Comparison of ENCODE assay signal across 9 cellular contexts in the genomic region with DNA sequence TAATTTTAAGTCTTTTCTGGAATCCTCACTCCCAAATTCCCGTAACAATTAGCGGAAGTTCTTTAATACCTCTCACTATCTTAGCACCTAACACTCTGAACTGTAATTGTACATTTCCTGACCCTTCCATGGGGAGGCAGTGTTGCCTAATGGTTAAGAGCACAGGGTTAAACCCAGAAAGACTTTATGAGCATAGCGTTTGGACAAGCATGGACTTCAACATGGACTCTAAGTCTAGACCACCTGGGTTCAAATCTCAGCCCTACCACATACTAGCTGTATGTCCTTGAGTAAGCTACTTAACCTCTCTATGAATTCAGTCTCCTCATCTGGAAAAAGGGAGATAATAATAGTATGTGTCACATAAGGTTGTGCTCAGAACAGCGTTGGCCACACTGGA. TPM values are rescaled to one million over a fixed set of nuclear protein-coding genes. Genes with fewer than 3 reads are reported as not detected.
DNase-seq lines count a peak whose midpoint lies in the region; ATAC-seq and TF ChIP-seq lines count a peak whose summit lies in the region.
"Had no signal": no experiment of that assay in that cellular context is flagged by ENCODE, and none has a peak within 500 bp of the region (broad histone marks: within the 10 kb centered on the region; RNA-seq: fewer than 3 reads in every experiment).

No MANE protein-coding gene starts in this region.

- H3T11ph ChIP-seq in H9 (ENCODE audit: low read length): no peak overlapping the region

- H3K27me3 ChIP-seq in H9 (ENCODE audit: insufficient read depth, low read length): no peaks in the 10 kb centered on the region
- no peaks in the 10 kb centered on the region for H3K27me3 ChIP-seq in colonic mucosa
- no peaks in the 10 kb centered on the region for H3K27me3 ChIP-seq in neuronal stem cell (ENCODE audit: control insufficient read depth in 3 of 3, insufficient read depth in 3 of 3, low read depth in 1 of 3, low read length in 3 of 3)

- no CpG with 5 or more reads among the region's 4 CpGs for whole genome bisulfite sequencing in H9 (ENCODE audit: extremely low coverage, insufficient read length, low lambda C conversion rate)
- no CpG with 5 or more reads among the region's 4 CpGs for WGBS in neuronal stem cell (ENCODE audit: extremely low coverage in 2 of 2, insufficient read length in 2 of 2, insufficient replicate concordance in 1 of 2), 2 donors

- H2BK5ac ChIP-seq in H9 (ENCODE audit: insufficient read length, low read length) (no peak overlapping the region), neuronal stem cell (ENCODE audit: low read length) (no peak overlapping the region)

- H3K4me2 ChIP-seq in H9 (ENCODE audit: insufficient read depth, insufficient read length, low read length) (no peak overlapping the region), neuronal stem cell (ENCODE audit: insufficient read depth, low read length, poor library complexity, severe bottlenecking) (no peak overlapping the region)

- no peak overlapping the region for H2AK5ac ChIP-seq in H9 (ENCODE audit: insufficient read length, low read length)
- H2AK5ac ChIP-seq in neuronal stem cell (ENCODE audit: low read depth, low read length): no peak overlapping the region

- H2BK12ac ChIP-seq in H9 (ENCODE audit: insufficient read length, low read depth, low read length): no peak overlapping the region
- H2BK12ac ChIP-seq in neuronal stem cell (ENCODE audit: low read length): no peak overlapping the region

- H3K79me2 ChIP-seq in H9 (ENCODE audit: insufficient read depth, low read length): peaks cover 2% of the 10 kb centered on the region; the same call in 1 of the 2 replicates

- no peak overlapping the region for H3K27ac Mint-ChIP-seq in H9
- H3K27ac Mint-ChIP-seq: naive B cell had no signal

- H3K23me2 ChIP-seq in H9 (ENCODE audit: insufficient read length, low read depth, low read length, poor library complexity, severe bottlenecking): no peaks in the 10 kb centered on the region

- H3K4me3 ChIP-seq in colonic mucosa (no peak overlapping the region), mucosa of descending colon (no peak overlapping the region), neuronal stem cell (ENCODE audit: low read length in 2 of 2) (no peak overlapping the region)

- H3K9me3 Mint-ChIP-seq in H9: no peaks in the 10 kb centered on the region

- no peaks in the 10 kb centered on the region for H3K36me3 Mint-ChIP-seq in H9 (ENCODE audit: insufficient read depth in 1 of 3, low read depth in 3 of 3)
- H3K36me3 Mint-ChIP-seq: naive B cell had no signal

- H3K4ac ChIP-seq in H9 (ENCODE audit: low read depth, low read length) (no peak overlapping the region), neuronal stem cell (ENCODE audit: low read length) (no peak overlapping the region)

- intact Hi-C loops in colonic mucosa (cut with DNase I): loop anchor here (5.0 kb wide), 1 partner anchor 281 kb away; no protein-coding TSS in a partner anchor
- intact Hi-C loops in mucosa of descending colon (cut with DNase I, micrococcal nuclease): loop anchor here in 1 of 2 donors (5.0 kb wide), 1 partner anchor 281 kb away; no protein-coding TSS in a partner anchor

- H2BK20ac ChIP-seq in H9 (ENCODE audit: low read depth, low read length, poor library complexity, severe bottlenecking): no peak overlapping the region

- H4K20me1 ChIP-seq in H9 (ENCODE audit: control insufficient read depth, insufficient read depth, insufficient read length): no peaks in the 10 kb centered on the region

- H3K27me3 Mint-ChIP-seq in H9 (ENCODE audit: low read depth): no peaks in the 10 kb centered on the region

- no peak overlapping the region for H3K27ac ChIP-seq in H9 (ENCODE audit: insufficient read length, low read depth, low read length)
- no peak overlapping the region for H3K27ac ChIP-seq in colonic mucosa
- H3K27ac ChIP-seq in neuronal stem cell (replicated peaks; ENCODE audit: low read length): no peak overlapping the region

- no peaks in the 10 kb centered on the region for H3K36me3 ChIP-seq in colonic mucosa
- H3K36me3 ChIP-seq in mucosa of descending colon (ENCODE audit: low read depth): no peaks in the 10 kb centered on the region
- H3K36me3 ChIP-seq in neuronal stem cell (replicated peaks in 1 of 2; ENCODE audit: control insufficient read depth in 2 of 2, insufficient read depth in 2 of 2, low read length in 2 of 2): no peaks in the 10 kb centered on the region

- no peak overlapping the region for H3K9ac ChIP-seq in H9 (ENCODE audit: extremely low read depth, insufficient read length, low read length)
- no peak overlapping the region for H3K9ac ChIP-seq in colonic mucosa (ENCODE audit: low read depth in 2 of 2, low read length in 2 of 2)
- H3K9ac ChIP-seq in neuronal stem cell (ENCODE audit: low read depth, low read length, poor library complexity): no peak overlapping the region

- H3K4me1 ChIP-seq in H9 (ENCODE audit: insufficient read depth, low read length) (no peaks in the 10 kb centered on the region), colonic mucosa (no peaks in the 10 kb centered on the region), mucosa of descending colon (ENCODE audit: low read depth) (peaks cover 4% of the 10 kb centered on the region), neuronal stem cell (ENCODE audit: control insufficient read depth in 2 of 2, insufficient read depth in 1 of 2, low read depth in 1 of 2, low read length in 2 of 2) (peaks cover 1 to 7% of the 10 kb centered on the region in 2 donors)

- DNase-seq in DMS53 treated with DMSO at 0.1 percent for 48 hours (lab: John Stamatoyannopoulos, UW; ENCODE audit: unreplicated experiment): peak; percentile 67
- DNase-seq in H9: peak; percentile 43
- peak; percentile 72 for DNase-seq in NOMO-1 treated with DMSO at 0.1 percent for 48 hours (lab: John Stamatoyannopoulos, UW; ENCODE audit: unreplicated experiment)
- peak; percentile 68 for DNase-seq in colonic mucosa
- peak in 1 of 3 donors; percentile 74 for DNase-seq in mucosa of descending colon
- DNase-seq in neuronal stem cell (ENCODE audit: low spot score): no peak
- DNase-seq: naive B cell had no signal

- H3K79me1 ChIP-seq in H9 (ENCODE audit: insufficient read depth, low read depth, low read length, poor library complexity, severe bottlenecking) (peaks cover 3% of the 10 kb centered on the region), neuronal stem cell (ENCODE audit: low read depth, low read length) (no peaks in the 10 kb centered on the region)

- H4K91ac ChIP-seq in H9 (ENCODE audit: insufficient read length, low read depth, low read length) (no peak overlapping the region), neuronal stem cell (ENCODE audit: low read depth, low read length, poor library complexity) (no peak overlapping the region)

- H3K18ac ChIP-seq in H9 (ENCODE audit: insufficient read length, low read depth, low read length) (no peak overlapping the region), neuronal stem cell (ENCODE audit: low read length) (no peak overlapping the region)

- no peak overlapping the region for H3K14ac ChIP-seq in H9 (ENCODE audit: insufficient read depth, low read length)
- H3K14ac ChIP-seq in neuronal stem cell (ENCODE audit: low read length): no peak overlapping the region

- no peaks in the 10 kb centered on the region for H3K9me3 ChIP-seq in H9 (ENCODE audit: control insufficient read depth, low read depth, low read length)
- H3K9me3 ChIP-seq in colonic mucosa: no peaks in the 10 kb centered on the region
- no peaks in the 10 kb centered on the region for H3K9me3 ChIP-seq in mucosa of descending colon
- H3K9me3 ChIP-seq in neuronal stem cell (replicated peaks in 1 of 2; ENCODE audit: control insufficient read depth in 2 of 2, insufficient read depth in 1 of 2, low read depth in 1 of 2, low read length in 2 of 2): peaks cover 0 to 11% of the 10 kb centered on the region in 2 donors

- H2BK15ac ChIP-seq in H9 (ENCODE audit: low read depth, low read length) (no peak overlapping the region), neuronal stem cell (ENCODE audit: low read length) (no peak overlapping the region)

- H2AFZ ChIP-seq in H9 (ENCODE audit: low read length) (no peak overlapping the region), neuronal stem cell (ENCODE audit: low read length) (no peak overlapping the region)

- TF ChIP-seq CTCF in H9 (conservative IDR thresholded peaks at IDR 0.05) (peak; percentile 77), colonic mucosa (IDR thresholded peaks at IDR 0.05) (peak; percentile 36), mucosa of descending colon (IDR thresholded peaks at IDR 0.05) (peak; percentile 50)

- H3K23ac ChIP-seq in H9 (ENCODE audit: insufficient read length, low read depth, low read length) (no peak overlapping the region), neuronal stem cell (ENCODE audit: low read depth, low read length, poor library complexity) (no peak overlapping the region)

- H2BK120ac ChIP-seq in H9 (ENCODE audit: low read depth, low read length, poor library complexity, severe bottlenecking): no peak overlapping the region
- H2BK120ac ChIP-seq in neuronal stem cell (ENCODE audit: low read depth, low read length): no peak overlapping the region

- peaks cover 3 to 7% of the 10 kb centered on the region in 2 experiments; a peak in 3 of 4 replicates for H3K4me1 Mint-ChIP-seq in H9
- H3K4me1 Mint-ChIP-seq: naive B cell had no signal

- no peak overlapping the region for H4K8ac ChIP-seq in H9 (replicated peaks; ENCODE audit: insufficient read length, low read depth, low read length)
- no peak overlapping the region for H4K8ac ChIP-seq in neuronal stem cell (ENCODE audit: low read depth, low read length)

- ATAC-seq in mucosa of descending colon (peak; percentile 86), GM18517 (IDR thresholded peaks at IDR 0.05; ENCODE audit: unreplicated experiment) (no peak), HG03025 (IDR thresholded peaks at IDR 0.05; ENCODE audit: low FRiP score, unreplicated experiment) (no peak)

- H3K56ac ChIP-seq in H9 (ENCODE audit: insufficient read length, low read depth, low read length): no peak overlapping the region

- no peak overlapping the region for H4K5ac ChIP-seq in H9 (ENCODE audit: insufficient read length, low read depth, low read length)

- H3K4me3 Mint-ChIP-seq in H9: no peak overlapping the region
- H3K4me3 Mint-ChIP-seq: naive B cell had no signal

RNA-seq across cellular contexts. Expression of a gene that starts 13.0 kb away (rescaled TPM):
- 37.3 and 39.5 TPM in 2 replicates for total RNA-seq in H9 (2021)
- 10 to 100 TPM in 1 of 2 donors, 1 to 10 TPM in 1; 8.1 to 17.0 TPM for total RNA-seq in colonic mucosa
- total RNA-seq in mucosa of descending colon: 10 to 100 TPM; 10.7 to 77.7 (median 18.6) TPM
- polyA plus RNA-seq in neuronal stem cell (2013, experiment 1 of 2): 11.7 TPM
- polyA plus RNA-seq in neuronal stem cell (2013, experiment 2 of 2): 12.2 TPM

RNA-seq across cellular contexts. Expression of a gene that starts 51.6 kb away (rescaled TPM):
- not detected in 2 replicates for total RNA-seq in H9 (2021)
- total RNA-seq in colonic mucosa: not detected
- total RNA-seq in mucosa of descending colon: not detected
- polyA plus RNA-seq in neuronal stem cell (2013, experiment 1 of 2): not detected
- polyA plus RNA-seq in neuronal stem cell (2013, experiment 2 of 2): not detected
